Comparison of ENCODE assay signal across 13 cellular contexts in the genomic region with DNA sequence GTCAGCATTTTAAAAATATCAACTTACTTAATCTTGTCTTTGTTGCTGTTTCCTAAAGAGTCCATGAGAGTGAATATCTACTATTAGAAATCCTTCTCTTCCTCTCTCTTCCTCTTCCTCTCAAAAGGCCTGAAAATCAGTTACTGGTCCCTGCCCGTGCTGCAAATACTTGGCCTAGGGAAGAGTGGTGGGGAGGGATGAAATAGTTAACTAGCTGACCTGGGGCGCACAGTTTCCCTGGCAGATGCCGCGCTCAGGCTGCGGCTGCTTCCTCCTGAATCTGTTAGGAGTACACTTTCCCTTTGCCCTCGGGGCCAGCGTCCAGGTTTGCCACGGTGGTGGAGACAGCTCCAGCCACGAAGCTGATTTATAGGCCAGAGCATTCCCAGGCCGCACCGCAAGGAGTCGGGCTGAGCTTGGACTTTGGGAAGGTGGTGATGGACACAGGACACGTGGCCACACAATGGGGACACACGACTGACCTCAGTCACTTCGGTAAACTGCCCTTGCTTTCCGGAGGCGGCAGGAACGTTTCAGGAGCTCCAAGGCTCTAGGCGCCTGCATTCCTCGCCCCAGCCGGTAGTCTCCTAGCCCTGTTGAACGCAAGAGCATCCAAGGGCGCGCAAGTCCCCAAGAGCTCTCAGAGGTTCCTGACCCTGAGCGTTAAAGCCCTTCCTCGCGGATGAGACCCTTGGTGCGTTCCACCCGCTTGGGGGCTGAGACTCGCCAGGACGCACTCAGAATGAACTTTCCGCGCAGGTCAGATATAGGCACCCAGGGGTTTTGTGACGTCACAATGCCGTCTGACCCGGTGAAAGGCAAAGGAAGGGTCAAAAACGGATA. TPM values are rescaled to one million over a fixed set of nuclear protein-coding genes. Genes with fewer than 3 reads are reported as not detected.
DNase-seq lines count a peak whose midpoint lies in the region; ATAC-seq, FAIRE-seq and TF ChIP-seq lines count a peak whose summit lies in the region.
"Had no signal": no experiment of that assay in that cellular context is flagged by ENCODE, and none has a peak within 500 bp of the region (broad histone marks: within the 10 kb centered on the region; RNA-seq: fewer than 3 reads in every experiment).

No MANE protein-coding gene starts in this region.

- no peaks in the 10 kb centered on the region for H3K9me3 ChIP-seq in ES-I3 (ENCODE audit: control insufficient read depth, insufficient read depth, low read length)
- H3K9me3 ChIP-seq in GM12878 (replicated peaks; ENCODE audit: control insufficient read depth, insufficient read depth, low read length) = no peaks in the 10 kb centered on the region; the same call in 2 of the 3 replicates
- H3K9me3 ChIP-seq: adrenal gland had no signal

- CTCF ChIA-PET in GM12878 (lab: Yijun Ruan, JAX) = interaction anchor here (0.7 to 17.5 kb wide), 20 partner anchors 9 to 683 kb away, joined by 3 to 281 read pairs (median 5); no protein-coding TSS in a partner anchor

- FAIRE-seq in GM12878 (lab: Jason Lieb, UNC) = peak; percentile 13
- FAIRE-seq in urothelium cell line (lab: Jason Lieb, UNC) = no peak

- peak in 1 of 2 experiments; percentile 17; a peak in 1 of 4 replicates for TF ChIP-seq EP300 in GM12878 (IDR thresholded peaks at IDR 0.05; ENCODE audit: borderline replicate concordance in 1 of 2, control insufficient read depth in 1 of 2, low read depth in 2 of 2, low read length in 2 of 2)

- no TSS peak for BruUV-seq in GM12878 (replicated peaks; lab: Mats Ljungman, UMichigan)

- peak overlapping the region; percentile 73 for H3K4me2 ChIP-seq in GM12878 (ENCODE audit: control insufficient read depth, insufficient read depth)
- H3K4me2 ChIP-seq: KMS-11 had no signal

- no peak for TF ChIP-seq POLR2A in GM12878 (IDR thresholded peaks at IDR 0.05; ENCODE audit: low read depth, low read length)

- TF ChIP-seq RAD21 in GM12878 (IDR thresholded peaks at IDR 0.05; ENCODE audit: insufficient read depth, low read depth, low read length) = 0 out of 2 replicates have a peak, but pooled peaks have one; percentile 11

- no peaks in the 10 kb centered on the region for H3K79me2 ChIP-seq in GM12878 (ENCODE audit: control insufficient read depth, insufficient read depth, low read length)

- H3K9ac ChIP-seq in ES-I3 (ENCODE audit: low read depth, low read length) (peak overlapping the region; percentile 28; the same call in 1 of the 2 replicates), GM12878 (ENCODE audit: control insufficient read depth, insufficient read depth, low read length) (no peak overlapping the region)
- H3K9ac ChIP-seq: KMS-11 had no signal

- no peaks in the 10 kb centered on the region for H3K36me3 Mint-ChIP-seq in mesothelial cell of epicardium

- 56% methylated on average over 37 of the region's 37 CpGs for WGBS in GM12878 (ENCODE audit: insufficient coverage, insufficient replicate concordance, low lambda C conversion rate, missing lambda C conversion rate)

- TF ChIP-seq CTCF in LNCAP (IDR thresholded peaks at IDR 0.05) = peak; percentile 39; the same call in 1 of the 2 replicates
- TF ChIP-seq CTCF in GM12878 (IDR thresholded peaks at IDR 0.05 in 2 of 3, conservative IDR thresholded peaks at IDR 0.05 in 1 of 3; ENCODE audit: control insufficient read depth in 2 of 3, extremely low read depth in 1 of 3, insufficient read depth in 1 of 3, low read depth in 3 of 3, low read length in 3 of 3) = peak in 2 of 3 experiments; percentile 17 to 18; a peak in 2 of 6 replicates
- peak; percentile 26 for TF ChIP-seq CTCF in mesothelial cell of epicardium (IDR thresholded peaks at IDR 0.05; ENCODE audit: unreplicated experiment)

- peaks cover 100% of the 10 kb centered on the region for H3K27me3 Mint-ChIP-seq in mesothelial cell of epicardium (ENCODE audit: low read depth)

- no peaks in the 10 kb centered on the region; the same call in 1 of the 2 replicates for H3K4me1 ChIP-seq in ES-I3 (ENCODE audit: insufficient read depth, low read length)
- H3K4me1 ChIP-seq in GM12878 (ENCODE audit: control insufficient read depth, insufficient read depth, low read length) = peaks cover 8% of the 10 kb centered on the region
- H3K4me1 ChIP-seq: adrenal gland had no signal

- intact Hi-C loops in GM12878 (cut with micrococcal nuclease; ENCODE audit: unreplicated experiment) = loop anchor here (2.0 kb wide), 1 partner anchor 322 kb away; no protein-coding TSS in a partner anchor

- ATAC-seq in GM12878 (no peak), GM19467 (IDR thresholded peaks at IDR 0.05; ENCODE audit: unreplicated experiment) (no peak)

- H3K4me3 Mint-ChIP-seq in mesothelial cell of epicardium = no peak overlapping the region

- no peaks in the 10 kb centered on the region for H4K20me1 ChIP-seq in GM12878 (ENCODE audit: control insufficient read depth, insufficient read depth)

- no peaks in the 10 kb centered on the region; a peak in 1 of 4 replicates for H3K27me3 ChIP-seq in GM12878 (replicated peaks in 1 of 2; ENCODE audit: control insufficient read depth in 2 of 2, insufficient read depth in 2 of 2, low read length in 1 of 2)

- DNase-seq in GM12878 (ENCODE audit: low read depth, low spot score) (no peak), mesothelial cell of epicardium (ENCODE audit: low spot score in 2 of 2, unreplicated experiment in 2 of 2) (no peak), urothelium cell line (ENCODE audit: low spot score) (no peak), NCI-H526 (lab: John Stamatoyannopoulos, UW) (no peak), NOMO-1 treated with dmso at 0.1 percent for 144 hours (lab: John Stamatoyannopoulos, UW; ENCODE audit: unreplicated experiment) (no peak)
- DNase-seq: GF-D8 had no signal

- RAD21 ChIA-PET in GM12878 (lab: Charles Lee; ENCODE audit: unreplicated experiment) = interaction anchor here (0.7 to 7.0 kb wide), 13 partner anchors 11 to 598 kb away, joined by 3 to 121 read pairs (median 15); partner anchors contain the start of gene C12orf42

- SMC1A ChIA-PET in GM12878 (lab: Charles Lee; ENCODE audit: uncharacterized antibody, unreplicated experiment) = interaction anchor here (0.6 to 6.7 kb wide), 18 partner anchors 10 to 598 kb away, joined by 3 to 133 read pairs (median 7); partner anchors contain the start of gene C12orf42

- POLR2A ChIA-PET in GM12878 (lab: Charles Lee) = interaction anchor here (0.7 to 1.1 kb wide), 5 partner anchors 11 to 597 kb away, joined by 3 to 4 read pairs (median 3); no protein-coding TSS in a partner anchor

- H3K9me3 Mint-ChIP-seq in mesothelial cell of epicardium = no peaks in the 10 kb centered on the region

- H3K4me1 Mint-ChIP-seq in mesothelial cell of epicardium = no peaks in the 10 kb centered on the region

- in situ Hi-C loops in GM12878 (cut with MboI) = no loop called here

- H2AFZ ChIP-seq in GM12878 (ENCODE audit: control insufficient read depth, low read depth, low read length) = peak overlapping the region; percentile 40

- H3K36me3 ChIP-seq in ES-I3 (ENCODE audit: insufficient read depth, low read length) = no peaks in the 10 kb centered on the region
- no peaks in the 10 kb centered on the region for H3K36me3 ChIP-seq in GM12878 (ENCODE audit: control insufficient read depth in 2 of 2, insufficient read depth in 2 of 2, low read length in 1 of 2)
- H3K36me3 ChIP-seq: adrenal gland had no signal

- H3K4me3 ChIP-seq in GM12878 = peak overlapping the region; percentile 37; the same call in 1 of the 2 replicates
- H3K4me3 ChIP-seq: adrenal gland, skin epidermis had no signal

- H3K27ac ChIP-seq in GM12878 (ENCODE audit: control insufficient read depth, insufficient read depth) = no peak overlapping the region
- H3K27ac ChIP-seq: adrenal gland, KMS-11, skin epidermis had no signal

- H3K27ac Mint-ChIP-seq in mesothelial cell of epicardium = no peak overlapping the region

RNA-seq across cellular contexts. Expression of gene ASCL1, which starts 7.1 kb away (rescaled TPM):
- total RNA-seq in GM12878 (2013; cell fraction: nucleolus; rRNA removed) = 25.2 and 26.4 TPM in 2 replicates
- total RNA-seq in GM12878 (2014; rRNA removed) (18.2 and 18.4 TPM in 2 replicates), GM12878 (2014; rRNA removed; fragmentation: Illumina TruSeq; extraction: Trizol) (11.2 and 12.6 TPM in 2 replicates), GM12878 (2021) (20.2 and 21.4 TPM in 2 replicates), mesothelial cell of epicardium (not detected in 3 replicates)
- 0.72 TPM for polyA plus RNA-seq in GM12878 (2011; ENCODE audit: low read depth)
- polyA plus RNA-seq in GM12878 (2011; rRNA removed) (56.2 and 61.1 TPM in 2 replicates), GM12878 (2014; fragmentation: Illumina TruSeq; extraction: Trizol) (19.3 and 19.6 TPM in 2 replicates), GM12878 (2014; fragmentation: Nextera tagmentation; extraction: Ambion mirVana) (10 to 100 TPM; 10.6 to 11.3 TPM), GM12878 (2014; rRNA removed) (21.8 and 26.8 TPM in 2 replicates), GM12878 (2016; fragmentation: Nextera tagmentation; extraction: Ambion mirVana) (10 to 100 TPM; 31.1 to 34.1 TPM)
- 68.1 and 75.3 TPM in 2 replicates for polyA plus RNA-seq in GM12878 (2011; cell fraction: cytosol; rRNA removed)
- 32.5 and 37.1 TPM in 2 replicates for polyA plus RNA-seq in GM12878 (2011; cell fraction: nucleus; rRNA removed)
- 0.96 and 1.8 TPM in 2 replicates for polyA plus RNA-seq in GM12878 (2012)
- 24.4 and 31.1 TPM in 2 replicates for polyA minus RNA-seq in GM12878 (2011; rRNA and poly(A)+ RNA removed)
- 16.3 and 19.0 TPM in 2 replicates for polyA minus RNA-seq in GM12878 (2011; cell fraction: cytosol; rRNA and poly(A)+ RNA removed)
- 16.0 and 22.7 TPM in 2 replicates for polyA minus RNA-seq in GM12878 (2011; cell fraction: nucleus; rRNA and poly(A)+ RNA removed)
- total RNA-seq: T-helper 2 cell treated with Interferon-gamma antibody and Interleukin-4, amounts not matched to agents 100 ng/mL and 5 ng/mL, for 36 hours had no signal

RNA-seq across cellular contexts. Expression of gene PAH, which starts 33.3 kb away (rescaled TPM):
- total RNA-seq in GM12878 (2013; cell fraction: nucleolus; rRNA removed) = 2.7 and 3.0 TPM in 2 replicates
- total RNA-seq in GM12878 (2014; rRNA removed) = 0.28 and 0.38 TPM in 2 replicates
- 0.27 and 0.37 TPM in 2 replicates for total RNA-seq in GM12878 (2014; rRNA removed; fragmentation: Illumina TruSeq; extraction: Trizol)
- 1.0 and 1.9 TPM in 2 replicates for total RNA-seq in GM12878 (2021)
- not detected for polyA plus RNA-seq in GM12878 (2011; ENCODE audit: low read depth)
- 1.5 and 2.9 TPM in 2 replicates for polyA plus RNA-seq in GM12878 (2011; rRNA removed)
- 0.99 and 1.0 TPM in 2 replicates for polyA plus RNA-seq in GM12878 (2011; cell fraction: cytosol; rRNA removed)
- polyA plus RNA-seq in GM12878 (2011; cell fraction: nucleus; rRNA removed) = 5.1 and 6.1 TPM in 2 replicates
- 0.15 TPM in 1 of 2 replicates, not detected in the other for polyA plus RNA-seq in GM12878 (2012)
- 0.24 and 4.8 TPM in 2 replicates for polyA plus RNA-seq in GM12878 (2014; fragmentation: Illumina TruSeq; extraction: Trizol)
- polyA plus RNA-seq in GM12878 (2014; fragmentation: Nextera tagmentation; extraction: Ambion mirVana) = under 1 TPM; 0.20 to 0.31 TPM
- polyA plus RNA-seq in GM12878 (2014; rRNA removed) = 0.34 and 0.55 TPM in 2 replicates
- polyA plus RNA-seq in GM12878 (2016; fragmentation: Nextera tagmentation; extraction: Ambion mirVana) = under 1 TPM in 1 of 2 experiments, not detected in 1; 0.60 TPM
- polyA minus RNA-seq in GM12878 (2011; rRNA and poly(A)+ RNA removed) = 0.82 and 1.3 TPM in 2 replicates
- polyA minus RNA-seq in GM12878 (2011; cell fraction: cytosol; rRNA and poly(A)+ RNA removed) = not detected in 2 replicates
- polyA minus RNA-seq in GM12878 (2011; cell fraction: nucleus; rRNA and poly(A)+ RNA removed) = 2.2 and 2.3 TPM in 2 replicates
- total RNA-seq in mesothelial cell of epicardium = 0.18 TPM in 1 of 3 replicates, not detected in the others
- total RNA-seq: T-helper 2 cell treated with Interferon-gamma antibody and Interleukin-4, amounts not matched to agents 100 ng/mL and 5 ng/mL, for 36 hours had no signal

Comparison
In these comparisons a context has a peak if more than half of its experiments do, and no peak if none do; other contexts are left out.
1. RNA of gene ASCL1, which starts 7.1 kb away (total RNA-seq): 11.2 to 26.4 TPM in GM12878; not detected in mesothelial cell of epicardium; every median in the first group is over 10 times any median in the second.
2. Peak in every context shown above with its lines, with median percentiles within 50 percentile points of each other: CTCF ChIP-seq.